In the genomic region with DNA sequence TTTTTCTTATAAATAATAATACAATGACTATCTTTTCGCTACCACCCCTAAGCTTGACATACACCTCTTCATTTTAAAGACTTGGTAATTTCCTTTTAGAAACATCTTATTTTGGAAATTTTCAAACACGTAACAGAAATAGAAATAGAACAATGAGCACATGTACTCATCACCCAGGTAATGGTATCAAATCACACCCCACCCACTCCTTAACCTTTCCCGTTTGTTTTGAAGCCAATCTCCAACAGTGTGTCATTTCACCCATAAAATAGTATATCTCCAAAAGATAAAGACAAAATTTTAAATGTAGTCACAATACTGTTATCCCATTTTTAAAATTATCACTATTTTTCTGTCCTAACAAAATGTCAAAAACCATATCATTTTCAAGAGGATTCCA, we compare ENCODE assay signal across 5 cellular contexts. TPM values are rescaled to one million over a fixed set of nuclear protein-coding genes. Genes with fewer than 3 reads are reported as not detected.
"Had no signal": no experiment of that assay in that cellular context is flagged by ENCODE, and none has a peak within 500 bp of the region (broad histone marks: within the 10 kb centered on the region; RNA-seq: fewer than 3 reads in every experiment).

No MANE protein-coding gene starts in this region.

RNA-seq across cellular contexts. Expression of gene CTAGE15, which starts 16.6 kb away (rescaled TPM):
- total RNA-seq: activated CD4-positive, alpha-beta memory T cell treated with anti-CD3 and anti-CD28 coated beads, Interleukin-2, amount 10 ng/mL, durations not matched to agents 7 days and 5 days; adrenal gland; astrocyte; cardiac septum had no signal
- polyA plus RNA-seq: aorta had no signal
